8 cellular contexts compared by ENCODE assay signal in the genomic region with DNA sequence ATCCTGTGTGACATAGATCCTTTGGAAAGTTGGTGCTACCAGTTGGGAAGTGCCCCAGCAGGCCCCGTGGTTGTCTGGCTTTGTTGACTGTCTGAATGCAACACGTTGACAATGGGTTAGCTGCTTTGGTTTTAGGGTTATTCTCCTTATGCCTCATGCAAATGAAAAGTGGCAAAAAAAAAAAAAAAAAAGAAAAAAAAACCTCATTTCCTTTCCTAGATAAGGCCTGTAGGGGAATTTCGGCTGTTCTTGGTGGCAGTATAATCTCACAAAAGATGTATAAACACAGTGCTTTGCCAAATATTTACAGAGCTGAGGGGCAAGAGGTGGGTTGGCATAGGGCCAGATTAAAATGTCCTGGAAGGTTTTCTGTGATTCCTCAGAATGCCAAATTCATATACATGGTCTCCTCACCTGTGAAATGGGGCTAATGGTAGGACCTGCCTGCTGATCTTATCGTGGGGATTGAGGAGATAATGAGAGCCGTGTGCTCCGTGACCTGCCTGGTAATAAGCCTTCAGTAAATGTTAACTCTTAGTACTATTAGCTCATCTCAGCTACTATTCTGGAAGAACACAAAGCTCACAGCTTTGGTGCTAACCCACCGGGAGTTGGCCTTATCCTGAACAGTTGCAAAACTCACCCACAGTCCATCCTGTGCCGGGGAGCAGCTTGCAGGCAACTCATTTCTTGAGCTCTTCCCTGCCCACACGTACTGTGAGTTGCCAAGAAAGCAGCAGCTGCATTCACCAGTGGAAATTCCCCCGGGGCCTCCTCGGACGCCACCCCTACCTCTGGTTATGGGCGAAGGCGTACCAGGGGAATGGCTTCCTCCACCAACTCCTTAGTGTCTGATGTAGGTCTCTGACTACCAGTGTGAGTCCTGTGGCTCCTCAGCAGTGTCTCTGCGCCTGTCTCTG.
DNase-seq lines count a peak whose midpoint lies in the region; ATAC-seq and TF ChIP-seq lines count a peak whose summit lies in the region.

No MANE protein-coding gene starts in this region.

- H3K4me3 ChIP-seq in SK-N-SH (ENCODE audit: low read depth in 2 of 2, low read length in 1 of 2) (no peak overlapping the region), esophagus muscularis mucosa (no peak overlapping the region), prostate gland (no peak overlapping the region)

- H3K27me3 ChIP-seq in SK-N-SH (ENCODE audit: insufficient read depth), result no peaks in the 10 kb centered on the region
- H3K27me3 ChIP-seq in esophagus muscularis mucosa, result no peaks in the 10 kb centered on the region
- H3K27me3 ChIP-seq in prostate gland (replicated peaks; ENCODE audit: insufficient read depth), result no peaks in the 10 kb centered on the region

- H3K9me3 ChIP-seq in SK-N-SH, result no peaks in the 10 kb centered on the region
- H3K9me3 ChIP-seq in esophagus muscularis mucosa, result no peaks in the 10 kb centered on the region
- no peaks in the 10 kb centered on the region for H3K9me3 ChIP-seq in prostate gland

- H3K4me1 ChIP-seq in SK-N-SH (ENCODE audit: control insufficient read depth in 1 of 2, insufficient read depth in 2 of 2, low read depth in 1 of 2, low read length in 1 of 2), result no peaks in the 10 kb centered on the region; a peak in 1 of 4 replicates
- peaks cover 26 to 49% (median 34%) of the 10 kb centered on the region in 4 donors for H3K4me1 ChIP-seq in esophagus muscularis mucosa
- no peaks in the 10 kb centered on the region for H3K4me1 ChIP-seq in prostate gland (replicated peaks)

- H3K36me3 ChIP-seq in SK-N-SH (replicated peaks in 1 of 2; ENCODE audit: control insufficient read depth in 1 of 2, insufficient read depth in 2 of 2, low read length in 1 of 2), result no peaks in the 10 kb centered on the region
- H3K36me3 ChIP-seq in esophagus muscularis mucosa, result peaks cover 0 to 5% (median 0%) of the 10 kb centered on the region in 4 donors
- no peaks in the 10 kb centered on the region for H3K36me3 ChIP-seq in prostate gland

- POLR2A ChIA-PET in GM10248 (lab: Yijun Ruan, JAX), result interaction anchor here (0.6 to 1.1 kb wide), 8 partner anchors 22 to 409 kb away, joined by 3 to 10 read pairs (median 4); no protein-coding TSS in a partner anchor
- POLR2A ChIA-PET in SK-N-SH (lab: Yijun Ruan, JAX), result no interaction called here

- ATAC-seq in GM21360 (IDR thresholded peaks at IDR 0.05; ENCODE audit: unreplicated experiment), result peak; percentile 70
- peak; percentile 27 for ATAC-seq in HG03575 (IDR thresholded peaks at IDR 0.05; ENCODE audit: extremely low read depth, insufficient number of reproducible peaks, low FRiP score, unreplicated experiment)

- H4K20me1 ChIP-seq in SK-N-SH (ENCODE audit: insufficient read depth), result no peaks in the 10 kb centered on the region

- no peak overlapping the region for H3K27ac ChIP-seq in SK-N-SH (ENCODE audit: low read depth in 2 of 2, low read length in 1 of 2)
- no peak overlapping the region for H3K27ac ChIP-seq in esophagus muscularis mucosa (replicated peaks in 1 of 4)
- no peak overlapping the region for H3K27ac ChIP-seq in prostate gland

- H3K79me2 ChIP-seq in SK-N-SH (ENCODE audit: insufficient read depth), result no peaks in the 10 kb centered on the region

- CTCF ChIA-PET in GM10248 (lab: Yijun Ruan, JAX) (interaction anchor here (0.7 to 2.8 kb wide), 21 partner anchors 9 to 251 kb away, joined by 3 to 14 read pairs (median 3); no protein-coding TSS in a partner anchor), SK-N-SH (lab: Yijun Ruan, JAX) (no interaction called here)

- WGBS in SK-N-SH (ENCODE audit: low lambda C conversion rate), result 85% methylated on average over 15 of the region's 15 CpGs
- 70% methylated on average over 13 of the region's 15 CpGs for WGBS in esophagus muscularis mucosa
- WGBS in prostate gland, result 52% methylated on average over 15 of the region's 15 CpGs

- no peaks in the 10 kb centered on the region for H3K9me2 ChIP-seq in SK-N-SH

- TF ChIP-seq RAD21 in SK-N-SH (IDR thresholded peaks at IDR 0.05; ENCODE audit: low read length), result no peak

- H3K4me2 ChIP-seq in SK-N-SH, result no peak overlapping the region

- H3F3A ChIP-seq in SK-N-SH (replicated peaks; ENCODE audit: insufficient read depth), result peaks cover under 1% of the 10 kb centered on the region

- no peak overlapping the region for H2AFZ ChIP-seq in SK-N-SH (ENCODE audit: low read depth)

- TF ChIP-seq EP300 in SK-N-SH (IDR thresholded peaks at IDR 0.05; ENCODE audit: borderline replicate concordance in 1 of 2, low read depth in 1 of 2, low read length in 1 of 2) (no peak), esophagus muscularis mucosa (IDR thresholded peaks at IDR 0.05) (no peak)

- no peak overlapping the region for H3K9ac ChIP-seq in SK-N-SH

- intact Hi-C loops in posterior cingulate gyrus (cut with DNase I), result no loop called here
- intact Hi-C loops in esophagus muscularis mucosa (cut with DNase I), result no loop called here
- intact Hi-C loops in prostate gland (cut with DNase I), result no loop called here

- DNase-seq in GM10248 (ENCODE audit: extremely low spot score), result peak; percentile 56
- DNase-seq in activated T-helper 1 cell treated with Interleukin-2 at 50 U/mL for 16 hours (ENCODE audit: low read depth), result peak; percentile 4
- peak in 9 of 10 donors; percentile 19 to 96 (median 67) for DNase-seq in posterior cingulate gyrus
- no peak for DNase-seq in SK-N-SH
- DNase-seq in esophagus muscularis mucosa (ENCODE audit: extremely low spot score), result no peak
- no peak for DNase-seq in prostate gland (ENCODE audit: low spot score)

- TF ChIP-seq POLR2A in esophagus muscularis mucosa (IDR thresholded peaks at IDR 0.05; ENCODE audit: low read depth) (no peak), prostate gland (IDR thresholded peaks at IDR 0.05) (no peak)

- TF ChIP-seq CTCF in GM10248 (IDR thresholded peaks at IDR 0.05; ENCODE audit: control extremely low read depth, extremely low read depth, low read depth, missing control alignments) (no peak), SK-N-SH (IDR thresholded peaks at IDR 0.05) (no peak), esophagus muscularis mucosa (IDR thresholded peaks at IDR 0.05) (no peak), prostate gland (IDR thresholded peaks at IDR 0.05) (no peak)

TF ChIP-seq in SK-N-SH, 30 proteins besides CTCF, POLR2A, EP300 and RAD21:
- TF ChIP-seq FOSL2 (IDR thresholded peaks at IDR 0.05; ENCODE audit: borderline replicate concordance, low read depth), result no peak
- TF ChIP-seq TAF1 (IDR thresholded peaks at IDR 0.05; ENCODE audit: borderline replicate concordance, low read depth, low read length), result no peak
- no peak for TF ChIP-seq MAX (IDR thresholded peaks at IDR 0.05; ENCODE audit: low read depth)
- TF ChIP-seq RXRA (IDR thresholded peaks at IDR 0.05; ENCODE audit: borderline replicate concordance, low read depth), result no peak
- TF ChIP-seq MEF2A (IDR thresholded peaks at IDR 0.05; ENCODE audit: borderline replicate concordance, low read depth), result no peak
TF ChIP-seq in SK-N-SH: peak in this region for 0.

Comparison
In these comparisons a context has a peak if more than half of its experiments do, and no peak if none do; other contexts are left out.
1. DNase-seq: peak in GM10248 (single experiment), activated T-helper 1 cell treated with Interleukin-2 at 50 U/mL for 16 hours (single experiment) and posterior cingulate gyrus (9 of 10); none in SK-N-SH (single experiment), esophagus muscularis mucosa (single experiment) and prostate gland (single experiment).